ENCODE assay signal across 11 cellular contexts in the genomic region with DNA sequence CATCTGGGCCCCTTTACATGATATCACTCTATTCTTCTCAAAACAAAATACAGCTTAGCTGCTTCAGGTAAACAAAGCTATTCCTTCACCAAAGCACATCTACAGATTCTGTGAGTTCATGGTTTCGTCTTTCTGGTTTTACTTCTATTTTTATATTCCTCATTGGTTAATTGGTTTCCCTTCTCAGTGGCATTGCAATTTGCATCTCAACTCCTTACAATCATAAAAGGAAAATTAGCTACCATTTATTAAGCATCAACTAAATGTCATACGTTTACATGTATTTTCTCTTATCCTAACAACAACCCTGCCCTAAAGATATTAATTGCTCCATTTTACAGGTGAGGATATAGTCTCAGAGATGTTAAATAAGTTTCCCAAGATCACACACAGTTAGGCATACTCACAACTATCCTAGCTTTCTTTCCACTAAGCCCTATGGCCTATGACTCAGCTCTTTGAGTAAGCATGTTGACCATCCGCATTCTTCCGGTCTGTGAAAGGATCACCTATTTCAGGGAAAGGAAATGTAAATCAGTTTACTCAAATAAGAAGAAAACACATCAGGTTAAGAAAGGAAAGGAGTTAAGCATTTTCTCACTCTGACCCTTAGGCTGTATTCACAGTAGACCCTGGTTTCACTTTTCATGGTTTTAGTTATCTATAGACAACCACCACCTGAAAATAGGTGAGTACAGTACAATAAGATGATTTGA.
DNase-seq lines count a peak whose midpoint lies in the region; ATAC-seq, FAIRE-seq and TF ChIP-seq lines count a peak whose summit lies in the region.
"Had no signal": no experiment of that assay in that cellular context is flagged by ENCODE, and none has a peak within 500 bp of the region (broad histone marks: within the 10 kb centered on the region; RNA-seq: fewer than 3 reads in every experiment).

No MANE protein-coding gene starts in this region.

- H3K4me1 ChIP-seq in breast epithelium = no peaks in the 10 kb centered on the region

- no peak for TF ChIP-seq POLR2A in breast epithelium (IDR thresholded peaks at IDR 0.05)

- POLR2A ChIA-PET in MCF 10A (lab: Yijun Ruan, JAX) = interaction anchor here (0.7 to 0.9 kb wide), 2 partner anchors 13 to 45 kb away, joined by 3 read pairs; no protein-coding TSS in a partner anchor

- in situ Hi-C loops in brain microvascular endothelial cell (cut with HindIII; ENCODE audit: low pct_ligation_motif_present, low sequenced_read_pairs) = no loop called here

- no peak overlapping the region for H3K4me3 Mint-ChIP-seq in MCF 10A (ENCODE audit: unreplicated experiment)
- H3K4me3 Mint-ChIP-seq in CD14-positive monocyte = no peak overlapping the region

- H3K27me3 Mint-ChIP-seq in MCF 10A (ENCODE audit: insufficient read depth, unreplicated experiment) (peaks cover 20% of the 10 kb centered on the region), CD14-positive monocyte (ENCODE audit: low read depth in 3 of 3) (peaks cover 0 to 3% (median 1%) of the 10 kb centered on the region in 3 donors)

- FAIRE-seq in D721Med (lab: Jason Lieb, UNC) = no peak
- FAIRE-seq: A204.1 had no signal

- no peaks in the 10 kb centered on the region for H3K9me3 ChIP-seq in breast epithelium
- H3K9me3 ChIP-seq: thoracic aorta had no signal

- H3K27ac ChIP-seq in breast epithelium = no peak overlapping the region
- H3K27ac ChIP-seq in brain microvascular endothelial cell = no peak overlapping the region
- H3K27ac ChIP-seq: thoracic aorta had no signal

- H3K27ac Mint-ChIP-seq in MCF 10A (ENCODE audit: low read depth, unreplicated experiment) (peak overlapping the region; percentile 89), CD14-positive monocyte (no peak overlapping the region)
- no peak overlapping the region for H3K27ac Mint-ChIP-seq in activated naive CD4-positive, alpha-beta T cell treated with anti-CD3 and anti-CD28 coated beads, Interleukin-2, amount 50 U/mL, for 72 hours

- H3K4me1 Mint-ChIP-seq in MCF 10A (ENCODE audit: insufficient read depth, unreplicated experiment) (peaks cover 9% of the 10 kb centered on the region), CD14-positive monocyte (no peaks in the 10 kb centered on the region)

- ATAC-seq in HG03139 (IDR thresholded peaks at IDR 0.05; ENCODE audit: unreplicated experiment) = peak; percentile 72
- ATAC-seq in activated naive CD4-positive, alpha-beta T cell treated with anti-CD3 and anti-CD28 coated beads, Interleukin-2, amount 50 U/mL, for 72 hours = no peak

- no TSS peak for BruUV-seq in MCF 10A (replicated peaks; lab: Mats Ljungman, UMichigan)

- H3K9me3 Mint-ChIP-seq in MCF 10A (ENCODE audit: unreplicated experiment) = no peaks in the 10 kb centered on the region
- no peaks in the 10 kb centered on the region for H3K9me3 Mint-ChIP-seq in activated naive CD4-positive, alpha-beta T cell treated with anti-CD3 and anti-CD28 coated beads, Interleukin-2, amount 50 U/mL, for 72 hours
- no peaks in the 10 kb centered on the region for H3K9me3 Mint-ChIP-seq in CD14-positive monocyte

- H3K27me3 ChIP-seq in breast epithelium (no peaks in the 10 kb centered on the region), brain microvascular endothelial cell (replicated peaks) (no peaks in the 10 kb centered on the region)

- DNase-seq in MCF 10A (ENCODE audit: unreplicated experiment) (peak; percentile 78), breast epithelium (ENCODE audit: low spot score in 2 of 2) (no peak), brain microvascular endothelial cell (peak; percentile 27), C1 segment of cervical spinal cord (lab: John Stamatoyannopoulos, UW) (no peak), CD14-positive monocyte (ENCODE audit: low spot score) (no peak), D721Med (ENCODE audit: insufficient read length, low spot score) (no peak)
- DNase-seq in activated naive CD4-positive, alpha-beta T cell treated with anti-CD3 and anti-CD28 coated beads, Interleukin-2, amount 50 U/mL, for 72 hours (ENCODE audit: low spot score in 2 of 2) = no peak
- DNase-seq: NCI-H1417 had no signal

- CTCF ChIA-PET in MCF 10A (lab: Yijun Ruan, JAX) = interaction anchor here (0.6 to 2.3 kb wide), 7 partner anchors 13 to 117 kb away, joined by 3 to 29 read pairs (median 5); no protein-coding TSS in a partner anchor

- H3K36me3 ChIP-seq in breast epithelium = no peaks in the 10 kb centered on the region
- H3K36me3 ChIP-seq in brain microvascular endothelial cell (replicated peaks) = no peaks in the 10 kb centered on the region
- H3K36me3 ChIP-seq: thoracic aorta had no signal

- no peaks in the 10 kb centered on the region for H3K36me3 Mint-ChIP-seq in MCF 10A (ENCODE audit: insufficient read depth, unreplicated experiment)
- no peaks in the 10 kb centered on the region for H3K36me3 Mint-ChIP-seq in activated naive CD4-positive, alpha-beta T cell treated with anti-CD3 and anti-CD28 coated beads, Interleukin-2, amount 50 U/mL, for 72 hours
- no peaks in the 10 kb centered on the region for H3K36me3 Mint-ChIP-seq in CD14-positive monocyte

- no peak overlapping the region for H3K4me3 ChIP-seq in breast epithelium
- H3K4me3 ChIP-seq in brain microvascular endothelial cell (ENCODE audit: low read depth, low read length) = no peak overlapping the region
- H3K4me3 ChIP-seq: thoracic aorta had no signal

- intact Hi-C loops in MCF 10A (cut with micrococcal nuclease) (no loop called here), breast epithelium (cut with DNase I; ENCODE audit: low total_unique reads) (loop anchor here (10.0 kb wide), 1 partner anchor 838 kb away; no protein-coding TSS in a partner anchor), CD14-positive monocyte (cut with micrococcal nuclease) (loop anchor here (10.0 kb wide), 1 partner anchor 228 kb away; no protein-coding TSS in a partner anchor)

- TF ChIP-seq CTCF in MCF 10A (IDR thresholded peaks at IDR 0.05; ENCODE audit: unreplicated experiment) (no peak), breast epithelium (IDR thresholded peaks at IDR 0.05) (no peak), brain microvascular endothelial cell (IDR thresholded peaks at IDR 0.05; ENCODE audit: low read depth, low read length, missing control alignments) (no peak), CD14-positive monocyte (IDR thresholded peaks at IDR 0.05) (no peak), D721Med (IDR thresholded peaks at IDR 0.05; ENCODE audit: insufficient read depth, missing control alignments) (no peak)

Comparison
In these comparisons a context has a peak if more than half of its experiments do, and no peak if none do; other contexts are left out.
1. DNase-seq: peak in MCF 10A (single experiment) and brain microvascular endothelial cell (single experiment); none in breast epithelium (0 of 2), C1 segment of cervical spinal cord (0 of 14), activated naive CD4-positive, alpha-beta T cell treated with anti-CD3 and anti-CD28 coated beads, Interleukin-2, amount 50 U/mL, for 72 hours (0 of 2), CD14-positive monocyte (single experiment) and D721Med (single experiment).